Comparison of ENCODE assay signal across 20 cellular contexts in the genomic region with DNA sequence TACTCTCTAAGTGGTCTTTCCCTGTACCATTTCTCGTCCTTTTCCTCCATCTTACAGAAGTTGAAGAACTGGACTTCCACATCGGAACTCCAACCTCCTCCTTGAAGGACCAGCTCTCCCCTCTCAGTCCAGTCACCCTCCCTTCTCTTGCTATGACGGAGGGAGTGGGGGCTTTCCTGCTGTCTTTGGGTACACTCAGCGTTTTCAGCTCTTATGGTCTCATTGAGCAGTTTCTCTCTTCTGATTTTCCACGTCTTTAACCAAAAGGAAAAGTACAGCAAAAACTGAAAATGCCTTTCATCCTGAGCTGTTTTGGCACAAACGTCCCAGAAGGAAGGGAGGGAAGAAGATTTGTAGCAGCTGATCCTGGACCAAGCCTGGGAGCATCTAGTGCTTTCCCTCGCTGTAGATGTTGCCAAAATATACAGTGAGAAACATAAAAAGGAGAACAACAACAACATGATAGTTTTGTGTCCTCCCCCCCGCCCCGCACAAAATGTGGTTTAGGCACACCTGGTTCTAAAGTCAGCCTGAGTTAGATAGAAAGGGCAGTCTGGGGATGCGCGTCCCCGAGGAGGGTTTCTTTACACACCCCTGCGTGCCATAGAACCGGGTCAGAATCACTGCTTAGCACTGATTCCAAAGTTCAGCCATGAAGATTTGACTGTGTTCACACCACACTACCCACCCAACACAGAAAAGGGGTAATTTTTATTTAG. TPM values are rescaled to one million over a fixed set of nuclear protein-coding genes. Genes with fewer than 3 reads are reported as not detected.
DNase-seq lines count a peak whose midpoint lies in the region; ATAC-seq and TF ChIP-seq lines count a peak whose summit lies in the region.
"Had no signal": no experiment of that assay in that cellular context is flagged by ENCODE, and none has a peak within 500 bp of the region (broad histone marks: within the 10 kb centered on the region; RNA-seq: fewer than 3 reads in every experiment).

No MANE protein-coding gene starts in this region.

- H4K5ac ChIP-seq in IMR-90 (ENCODE audit: low read depth, low read length) = no peak overlapping the region; the same call in 1 of the 2 replicates

- no peak overlapping the region for H3K4me2 ChIP-seq in IMR-90 (ENCODE audit: low read depth, low read length)
- H3K4me2 ChIP-seq in fibroblast of lung (ENCODE audit: extremely low read depth, insufficient read depth, low read length) = peak overlapping the region; percentile 49
- no peak overlapping the region for H3K4me2 ChIP-seq in neuronal stem cell (ENCODE audit: insufficient read depth, low read length, poor library complexity, severe bottlenecking)

- no peaks in the 10 kb centered on the region for H3K9me3 ChIP-seq in IMR-90 (ENCODE audit: control insufficient read depth, insufficient read depth, low read length)
- H3K9me3 ChIP-seq in fibroblast of lung (ENCODE audit: control insufficient read depth, insufficient read depth, low read depth, low read length) = no peaks in the 10 kb centered on the region
- no peaks in the 10 kb centered on the region for H3K9me3 ChIP-seq in neuronal stem cell (replicated peaks in 1 of 2; ENCODE audit: control insufficient read depth in 2 of 2, insufficient read depth in 1 of 2, low read depth in 1 of 2, low read length in 2 of 2)
- H3K9me3 ChIP-seq in upper lobe of right lung = no peaks in the 10 kb centered on the region
- H3K9me3 ChIP-seq: SJCRH30 had no signal

- H3K79me2 ChIP-seq in fibroblast of lung (ENCODE audit: control insufficient read depth, insufficient read depth, low read length) = no peaks in the 10 kb centered on the region

- H3K27me3 ChIP-seq in IMR-90 (ENCODE audit: control insufficient read depth, insufficient read depth, low read length) = no peaks in the 10 kb centered on the region
- H3K27me3 ChIP-seq in fibroblast of lung (ENCODE audit: control insufficient read depth, insufficient read depth, low read length) = no peaks in the 10 kb centered on the region
- no peaks in the 10 kb centered on the region for H3K27me3 ChIP-seq in neuronal stem cell (ENCODE audit: control insufficient read depth in 3 of 3, insufficient read depth in 3 of 3, low read depth in 1 of 3, low read length in 3 of 3)
- no peaks in the 10 kb centered on the region for H3K27me3 ChIP-seq in upper lobe of right lung
- H3K27me3 ChIP-seq: SJCRH30 had no signal

- DNase-seq in IMR-90 (no peak), fibroblast of lung (ENCODE audit: low read depth in 2 of 2) (no peak), neuronal stem cell (ENCODE audit: low spot score) (no peak), upper lobe of right lung (no peak), NCI-H2171 treated with DMSO at 0.1 percent for 48 hours (lab: John Stamatoyannopoulos, UW) (no peak), epidermal melanocyte (ENCODE audit: insufficient read length, low spot score) (no peak)
- DNase-seq: amniotic stem cell; effector memory CD8-positive, alpha-beta T cell; foreskin fibroblast; GOT3; KBM-7; left colon; naive thymus-derived CD8-positive, alpha-beta T cell; NCI-H1048; NCI-H526 treated with DMSO at 0.1 percent for 48 hours; SJCRH30; stimulated activated naive CD8-positive, alpha-beta T cell treated with anti-CD3 and anti-CD28 coated beads, Interleukin-15, amount 100 ng/mL, for 72 hours had no signal

- no peak overlapping the region for H2BK15ac ChIP-seq in IMR-90 (ENCODE audit: low read depth, low read length)
- H2BK15ac ChIP-seq in neuronal stem cell (ENCODE audit: low read length) = no peak overlapping the region

- H3K79me1 ChIP-seq in IMR-90 (ENCODE audit: low read depth in 1 of 2, low read length in 2 of 2) (no peaks in the 10 kb centered on the region), neuronal stem cell (ENCODE audit: low read depth, low read length) (no peaks in the 10 kb centered on the region)

- H4K91ac ChIP-seq in IMR-90 (ENCODE audit: insufficient read depth, low read depth, low read length) = no peak overlapping the region
- no peak overlapping the region for H4K91ac ChIP-seq in neuronal stem cell (ENCODE audit: low read depth, low read length, poor library complexity)

- H2AFZ ChIP-seq in IMR-90 (replicated peaks; ENCODE audit: low read length, poor library complexity) (no peak overlapping the region), fibroblast of lung (ENCODE audit: low read length) (peak overlapping the region; percentile 56), neuronal stem cell (ENCODE audit: low read length) (peak overlapping the region; percentile 59)

- no peak overlapping the region for H2AK9ac ChIP-seq in IMR-90 (replicated peaks; ENCODE audit: low read depth, low read length, poor library complexity)

- intact Hi-C loops in IMR-90 (cut with micrococcal nuclease) = no loop called here
- intact Hi-C loops in upper lobe of right lung (cut with DNase I) = no loop called here

- H3K4me1 ChIP-seq in IMR-90 (ENCODE audit: control insufficient read depth, insufficient read depth, low read length) = peaks cover 9% of the 10 kb centered on the region
- H3K4me1 ChIP-seq in fibroblast of lung (ENCODE audit: control insufficient read depth, extremely low read depth, insufficient read depth, low read length) = no peaks in the 10 kb centered on the region
- peaks cover 0 to 4% of the 10 kb centered on the region in 2 donors for H3K4me1 ChIP-seq in neuronal stem cell (ENCODE audit: control insufficient read depth in 2 of 2, insufficient read depth in 1 of 2, low read depth in 1 of 2, low read length in 2 of 2)
- H3K4me1 ChIP-seq in upper lobe of right lung = peaks cover 10% of the 10 kb centered on the region

- TF ChIP-seq CTCF in IMR-90 (conservative IDR thresholded peaks at IDR 0.05; ENCODE audit: low read depth, low read length) (no peak), fibroblast of lung (conservative IDR thresholded peaks at IDR 0.05 in 1 of 2, IDR thresholded peaks at IDR 0.05 in 1 of 2; ENCODE audit: low read depth in 1 of 2, low read length in 2 of 2) (no peak), upper lobe of right lung (IDR thresholded peaks at IDR 0.05) (no peak)

- H3K23ac ChIP-seq in IMR-90 (ENCODE audit: low read depth, low read length) = no peak overlapping the region
- no peak overlapping the region for H3K23ac ChIP-seq in neuronal stem cell (ENCODE audit: low read depth, low read length, poor library complexity)

- H3K18ac ChIP-seq in IMR-90 (ENCODE audit: low read depth, low read length) (no peak overlapping the region; the same call in 1 of the 2 replicates), neuronal stem cell (ENCODE audit: low read length) (no peak overlapping the region)

- no TSS peak for BruUV-seq in IMR-90 (replicated peaks; lab: Mats Ljungman, UMichigan)

- H2BK5ac ChIP-seq in IMR-90 (ENCODE audit: low read depth, low read length, poor library complexity, severe bottlenecking) (no peak overlapping the region), neuronal stem cell (ENCODE audit: low read length) (no peak overlapping the region)

- H3K9ac ChIP-seq in IMR-90 (ENCODE audit: low read depth, low read length) = no peak overlapping the region
- H3K9ac ChIP-seq in fibroblast of lung (ENCODE audit: insufficient read depth, low read length) = no peak overlapping the region
- H3K9ac ChIP-seq in neuronal stem cell (ENCODE audit: low read depth, low read length, poor library complexity) = no peak overlapping the region

- POLR2A ChIA-PET in IMR-90 (lab: Charles Lee; ENCODE audit: unreplicated experiment) = no interaction called here

- in situ Hi-C loops in IMR-90 (cut with MboI; ENCODE audit: low sequenced_read_pairs) = no loop called here

- H2BK20ac ChIP-seq in IMR-90 (ENCODE audit: low read depth, low read length) = no peak overlapping the region

- H2AK5ac ChIP-seq in IMR-90 (ENCODE audit: low read depth, low read length) = no peak overlapping the region
- no peak overlapping the region for H2AK5ac ChIP-seq in neuronal stem cell (ENCODE audit: low read depth, low read length)

- no peak overlapping the region for H2BK12ac ChIP-seq in neuronal stem cell (ENCODE audit: low read length)

- 0 out of 2 replicates have a peak overlapping the region, but pooled peaks have one; percentile 2 for H3K4ac ChIP-seq in IMR-90 (ENCODE audit: low read depth, low read length)
- no peak overlapping the region for H3K4ac ChIP-seq in neuronal stem cell (ENCODE audit: low read length)

- TF ChIP-seq POLR2A in IMR-90 (IDR thresholded peaks at IDR 0.05; ENCODE audit: low read depth, low read length) = no peak

- WGBS in IMR-90 (ENCODE audit: extremely low coverage in 2 of 2, insufficient read length in 1 of 2), 2 experiments = 60% methylated on average over 3 of the region's 14 CpGs; no CpG with 5 or more reads in 1 of the 2 experiments
- no CpG with 5 or more reads among the region's 14 CpGs for WGBS in neuronal stem cell (ENCODE audit: extremely low coverage in 2 of 2, insufficient read length in 2 of 2, insufficient replicate concordance in 1 of 2), 2 donors

- H3K14ac ChIP-seq in IMR-90 (replicated peaks; ENCODE audit: low read depth, low read length) (no peak overlapping the region), neuronal stem cell (ENCODE audit: low read length) (no peak overlapping the region)

- H4K20me1 ChIP-seq in IMR-90 (ENCODE audit: insufficient read depth, low read length) (no peaks in the 10 kb centered on the region), fibroblast of lung (ENCODE audit: control insufficient read depth, extremely low read depth, insufficient read depth, low read length) (no peaks in the 10 kb centered on the region)

- ATAC-seq in IMR-90 (ENCODE audit: low read depth) (no peak), upper lobe of right lung (no peak), HG03457 (IDR thresholded peaks at IDR 0.05; ENCODE audit: unreplicated experiment) (no peak)
- ATAC-seq: activated CD4-positive, CD25-positive, alpha-beta regulatory T cell treated with anti-CD3 and anti-CD28 coated beads, Interleukin-2, amount 50 U/mL, for 24 hours; effector memory CD8-positive, alpha-beta T cell; left colon; naive thymus-derived CD8-positive, alpha-beta T cell; stimulated activated naive CD8-positive, alpha-beta T cell treated with anti-CD3 and anti-CD28 coated beads, Interleukin-15, amount 100 ng/mL, for 72 hours had no signal

- H3K27ac ChIP-seq in IMR-90 (ENCODE audit: insufficient read depth, low read length) (no peak overlapping the region), fibroblast of lung (ENCODE audit: insufficient read depth, low read length) (no peak overlapping the region), neuronal stem cell (replicated peaks; ENCODE audit: low read length) (no peak overlapping the region), upper lobe of right lung (peak overlapping the region; percentile 12)
- H3K27ac ChIP-seq: SJCRH30 had no signal

- H3K56ac ChIP-seq in IMR-90 (ENCODE audit: extremely low read depth, insufficient read depth, low read length) = no peak overlapping the region

- no peak overlapping the region for H2BK120ac ChIP-seq in IMR-90 (ENCODE audit: low read depth, low read length)
- no peak overlapping the region for H2BK120ac ChIP-seq in neuronal stem cell (ENCODE audit: low read depth, low read length)

- no peaks in the 10 kb centered on the region for H3K36me3 ChIP-seq in IMR-90 (ENCODE audit: control insufficient read depth, insufficient read depth, low read length)
- no peaks in the 10 kb centered on the region for H3K36me3 ChIP-seq in fibroblast of lung (ENCODE audit: control insufficient read depth, insufficient read depth, low read length)
- no peaks in the 10 kb centered on the region for H3K36me3 ChIP-seq in neuronal stem cell (replicated peaks in 1 of 2; ENCODE audit: control insufficient read depth in 2 of 2, insufficient read depth in 2 of 2, low read length in 2 of 2)
- H3K36me3 ChIP-seq in upper lobe of right lung = no peaks in the 10 kb centered on the region
- H3K36me3 ChIP-seq: SJCRH30 had no signal

- no peak for TF ChIP-seq RAD21 in IMR-90 (IDR thresholded peaks at IDR 0.05; ENCODE audit: low read length)

- dilution Hi-C loops in IMR-90 (cut with HindIII; ENCODE audit: low sequenced_read_pairs, unreplicated experiment) = no loop called here

- CTCF ChIA-PET in IMR-90 (lab: Yijun Ruan, JAX) = no interaction called here

- H3K4me3 ChIP-seq in IMR-90 (ENCODE audit: insufficient read depth, low read depth, low read length) = no peak overlapping the region
- H3K4me3 ChIP-seq in fibroblast of lung (replicated peaks in 1 of 4; ENCODE audit: control extremely low read depth in 1 of 4, insufficient read depth in 1 of 4, low read depth in 3 of 4, low read length in 4 of 4) = no peak overlapping the region
- no peak overlapping the region for H3K4me3 ChIP-seq in neuronal stem cell (ENCODE audit: low read length in 2 of 2)
- no peak overlapping the region for H3K4me3 ChIP-seq in upper lobe of right lung
- H3K4me3 ChIP-seq: SJCRH30 had no signal

- 0 out of 2 replicates have a peak, but pooled peaks cover 3% of the 10 kb centered on the region for H3K9me1 ChIP-seq in IMR-90 (ENCODE audit: insufficient read depth, low read length)

- H4K8ac ChIP-seq in IMR-90 (ENCODE audit: low read depth in 2 of 2, low read length in 2 of 2) = no peak overlapping the region
- H4K8ac ChIP-seq in neuronal stem cell (ENCODE audit: low read depth, low read length) = no peak overlapping the region

RNA-seq across cellular contexts. Expression of a gene that starts 53.5 kb away (rescaled TPM):
- total RNA-seq in IMR-90 (2012; rRNA removed) (3.9 and 5.0 TPM in 2 replicates), fibroblast of lung (91.9 and 97.4 TPM in 2 replicates), upper lobe of right lung (169 TPM)
- polyA plus RNA-seq in IMR-90 (2012; rRNA removed) (1.3 and 1.5 TPM in 2 replicates), fibroblast of lung (8.0 and 17.2 TPM in 2 replicates)
- polyA plus RNA-seq in IMR-90 (2012; cell fraction: cytosol; rRNA removed) = 1.0 and 1.5 TPM in 2 replicates
- polyA plus RNA-seq in IMR-90 (2012; cell fraction: nucleus; rRNA removed; ENCODE audit: low replicate concordance) = 0.25 and 1.4 TPM in 2 replicates
- 9.5 and 21.0 TPM in 2 replicates for polyA plus RNA-seq in fibroblast of lung (2012)
- 13.1 and 26.7 TPM in 2 replicates for polyA minus RNA-seq in fibroblast of lung (ENCODE audit: low replicate concordance)
- 0.43 TPM for polyA plus RNA-seq in neuronal stem cell (2013, experiment 1 of 2)
- 0.44 TPM for polyA plus RNA-seq in neuronal stem cell (2013, experiment 2 of 2)
- total RNA-seq: OCI-LY7 had no signal

Comparison
In these comparisons a context has a peak if more than half of its experiments do, and no peak if none do; other contexts are left out.
1. RNA of a gene that starts 53.5 kb away (total RNA-seq): 169 TPM in upper lobe of right lung (single experiment) and 91.9 to 97.4 TPM in fibroblast of lung; 3.9 to 5.0 TPM in IMR-90; every median in the first group is over 10 times any median in the second.